ENCODE assay signal across 9 cellular contexts in genomic region chr17:4635823-4636375, GRCh38. TPM values are rescaled to one million over a fixed set of nuclear protein-coding genes. Genes with fewer than 3 reads are reported as not detected.
DNase-seq lines count a peak whose midpoint lies in the region; ATAC-seq and TF ChIP-seq lines count a peak whose summit lies in the region.
"Had no signal": no experiment of that assay in that cellular context is flagged by ENCODE, and none has a peak within 500 bp of the region (broad histone marks: within the 10 kb centered on the region; RNA-seq: fewer than 3 reads in every experiment).

No MANE protein-coding gene starts in this region.

- H3K27me3 ChIP-seq in PC-9 (ENCODE audit: insufficient read depth, low read depth), result peaks cover 5% of the 10 kb centered on the region; the same call in 1 of the 2 replicates

- H3K4me3 Mint-ChIP-seq in T-helper 2 cell treated with Interferon-gamma antibody and Interleukin-4, amounts not matched to agents 5 μg/mL and 100 μg/mL, for 36 hours, result peak overlapping the region; percentile 1

- no TSS peak for BruUV-seq in PC-9 (replicated peaks; lab: Mats Ljungman, UMichigan)

- TF ChIP-seq CTCF in PC-9 (conservative IDR thresholded peaks at IDR 0.05), result no peak

- CTCF ChIA-PET in PC-9 (lab: Charles Lee), result no interaction called here

- H3K27ac Mint-ChIP-seq in T-helper 2 cell treated with Interferon-gamma antibody and Interleukin-4, amounts not matched to agents 5 μg/mL and 100 μg/mL, for 36 hours, result no peak overlapping the region

- peaks cover 18% of the 10 kb centered on the region for H3K4me1 Mint-ChIP-seq in T-helper 2 cell treated with Interferon-gamma antibody and Interleukin-4, amounts not matched to agents 5 μg/mL and 100 μg/mL, for 36 hours (ENCODE audit: low read depth)

- no peaks in the 10 kb centered on the region for H4K20me1 ChIP-seq in PC-9 (ENCODE audit: insufficient read depth)

- intact Hi-C loops in PC-9 (cut with micrococcal nuclease; ENCODE audit: unreplicated experiment), result loop anchor here (5.0 kb wide), 2 partner anchors 251 to 271 kb away; no protein-coding TSS in a partner anchor

- peak overlapping the region; percentile 17; the same call in 1 of the 2 replicates for H3K4me2 ChIP-seq in PC-9

- H3K9me2 ChIP-seq in PC-9 (ENCODE audit: insufficient read depth), result no peaks in the 10 kb centered on the region

- H3K9me3 ChIP-seq in PC-9 (ENCODE audit: insufficient read depth, low read depth), result no peaks in the 10 kb centered on the region

- peak; percentile 72 for ATAC-seq in HG02678 (IDR thresholded peaks at IDR 0.05; ENCODE audit: unreplicated experiment)
- no peak for ATAC-seq in HG03196 (IDR thresholded peaks at IDR 0.05; ENCODE audit: unreplicated experiment)
- no peak for ATAC-seq in HG03469 (IDR thresholded peaks at IDR 0.05; ENCODE audit: unreplicated experiment)

- POLR2A ChIA-PET in PC-9 (lab: Charles Lee; ENCODE audit: unreplicated experiment), result no interaction called here

- H3K36me3 Mint-ChIP-seq in T-helper 2 cell treated with Interferon-gamma antibody and Interleukin-4, amounts not matched to agents 5 μg/mL and 100 μg/mL, for 36 hours (ENCODE audit: low read depth), result no peaks in the 10 kb centered on the region

- H3K27me3 Mint-ChIP-seq in T-helper 2 cell treated with Interferon-gamma antibody and Interleukin-4, amounts not matched to agents 5 μg/mL and 100 μg/mL, for 36 hours (ENCODE audit: low read depth), result peaks cover 51% of the 10 kb centered on the region

- no peak overlapping the region for H2AFZ ChIP-seq in PC-9

- no peak overlapping the region for H3K4me3 ChIP-seq in PC-9

- H3K4me1 ChIP-seq in PC-9 (replicated peaks; ENCODE audit: insufficient read depth), result peaks cover 10% of the 10 kb centered on the region; the same call in 1 of the 2 replicates

- H3K9me3 Mint-ChIP-seq in T-helper 2 cell treated with Interferon-gamma antibody and Interleukin-4, amounts not matched to agents 5 μg/mL and 100 μg/mL, for 36 hours, result no peaks in the 10 kb centered on the region

- DNase-seq in T-helper 2 cell treated with Interferon-gamma antibody and Interleukin-4, amounts not matched to agents 5 μg/mL and 100 μg/mL, for 36 hours (ENCODE audit: low spot score), result peak; percentile 30
- DNase-seq in T-helper 2 cell (no peak), PC-9 (peak in 1 of 2 experiments; percentile 26), pons (ENCODE audit: low spot score) (peak; percentile 51), AG20443 (ENCODE audit: low spot score) (no peak)
- DNase-seq: retina had no signal

- no peaks in the 10 kb centered on the region for H3K79me2 ChIP-seq in PC-9 (ENCODE audit: low read depth)

- H3K27ac ChIP-seq in PC-9, result no peak overlapping the region

- no peaks in the 10 kb centered on the region for H3K36me3 ChIP-seq in PC-9 (ENCODE audit: low read depth)

- no peaks in the 10 kb centered on the region; the same call in 1 of the 2 replicates for H3F3A ChIP-seq in PC-9 (ENCODE audit: insufficient read depth, low read depth)

RNA-seq across cellular contexts. Expression of gene ALOX15, which starts 5.6 kb away (rescaled TPM):
- 1.8 and 2.8 TPM in 2 replicates for total RNA-seq in PC-9 (2021)

RNA-seq across cellular contexts. Expression of gene SMTNL2, which starts 51.6 kb away (rescaled TPM):
- total RNA-seq in PC-9 (2021), result not detected in 2 replicates

Comparison
In these comparisons a context has a peak if more than half of its experiments do, and no peak if none do; other contexts are left out.
1. DNase-seq: peak in T-helper 2 cell treated with Interferon-gamma antibody and Interleukin-4, amounts not matched to agents 5 μg/mL and 100 μg/mL, for 36 hours (single experiment) and pons (single experiment); none in T-helper 2 cell (0 of 5) and AG20443 (single experiment).